22 cellular contexts compared by ENCODE assay signal in the genomic region with DNA sequence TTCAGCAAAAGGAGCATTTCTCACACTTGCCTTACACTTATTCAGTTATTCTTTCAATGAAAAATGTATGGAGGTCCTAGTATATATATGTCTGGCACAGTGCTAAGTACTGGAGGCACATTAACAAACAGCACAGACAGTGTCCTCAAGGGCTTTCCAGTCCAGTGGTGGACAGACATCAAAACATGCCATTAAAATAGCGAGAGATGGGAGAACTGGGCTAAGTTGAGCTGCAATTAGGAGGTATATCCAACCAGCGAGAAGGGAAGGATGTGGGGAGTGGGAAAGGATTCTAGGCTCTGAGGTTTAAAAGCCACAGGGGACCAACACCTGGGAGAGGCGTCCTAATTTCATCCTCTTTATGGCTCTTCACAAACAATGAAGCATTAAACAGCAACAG.
DNase-seq lines count a peak whose midpoint lies in the region; ATAC-seq and TF ChIP-seq lines count a peak whose summit lies in the region.
"Had no signal": no experiment of that assay in that cellular context is flagged by ENCODE, and none has a peak within 500 bp of the region (broad histone marks: within the 10 kb centered on the region; RNA-seq: fewer than 3 reads in every experiment).

No MANE protein-coding gene starts in this region.

- peak; percentile 37 for DNase-seq in DMS 273 (lab: John Stamatoyannopoulos, UW; ENCODE audit: unreplicated experiment)
- DNase-seq in DMS 273 treated with DMSO at 0.1 percent for 48 hours (lab: John Stamatoyannopoulos, UW) = no peak
- peak; percentile 98 for DNase-seq in NCI-H146 treated with DMSO at 0.1 percent for 48 hours (lab: John Stamatoyannopoulos, UW; ENCODE audit: unreplicated experiment)
- DNase-seq in NCI-H774 (lab: John Stamatoyannopoulos, UW) = peak; percentile 36
- peak; percentile 86 for DNase-seq in esophagus muscularis mucosa (ENCODE audit: extremely low spot score)
- no peak for DNase-seq in stimulated activated naive CD8-positive, alpha-beta T cell treated with anti-CD3 and anti-CD28 coated beads, Interleukin-15, Interleukin-2, amounts not matched to agents 100 U/mL and 50 U/mL, for 24 hours
- no peak for DNase-seq in activated T-cell treated with anti-CD3 and anti-CD28 coated beads, Interleukin-2, amount 50 U/mL, for 4 hours
- no peak for DNase-seq in NCI-H526 treated with DMSO at 0.1 percent for 48 hours (lab: John Stamatoyannopoulos, UW)
- DNase-seq: activated CD4-positive, alpha-beta T cell treated with anti-CD3 and anti-CD28 coated beads, Interleukin-2, amount 50 U/mL, for 48 hours; activated naive CD4-positive, alpha-beta T cell treated with Interleukin-2 at 50 U/mL for 16 hours; activated T-cell treated with anti-CD3 and anti-CD28 coated beads for 4 hours; hypothalamus; NCI-H1930; Right ventricle myocardium superior; spleen; WERI-Rb-1 had no signal

- no peak overlapping the region for H3K4me3 Mint-ChIP-seq in activated T-cell treated with anti-CD3 and anti-CD28 coated beads, Interleukin-2, amount 50 U/mL, for 4 hours
- H3K4me3 Mint-ChIP-seq: nephron had no signal

- no peaks in the 10 kb centered on the region for H3K27me3 Mint-ChIP-seq in activated T-cell treated with anti-CD3 and anti-CD28 coated beads, Interleukin-2, amount 50 U/mL, for 4 hours (ENCODE audit: low read depth)

- H3K36me3 ChIP-seq in esophagus muscularis mucosa = peaks cover 0 to 4% (median 0%) of the 10 kb centered on the region in 4 donors
- H3K36me3 ChIP-seq: BE2C, spleen, thoracic aorta, WERI-Rb-1 had no signal

- H3K4me3 ChIP-seq in esophagus muscularis mucosa = no peak overlapping the region
- H3K4me3 ChIP-seq: spleen, thoracic aorta had no signal

- peaks cover 3% of the 10 kb centered on the region for H3K9me3 Mint-ChIP-seq in activated T-cell treated with anti-CD3 and anti-CD28 coated beads, Interleukin-2, amount 50 U/mL, for 4 hours
- H3K9me3 Mint-ChIP-seq: nephron had no signal

- no peak for TF ChIP-seq EP300 in esophagus muscularis mucosa (IDR thresholded peaks at IDR 0.05)

- 92% methylated on average over 3 of the region's 3 CpGs for WGBS in esophagus muscularis mucosa

- no peaks in the 10 kb centered on the region for H3K27me3 ChIP-seq in esophagus muscularis mucosa
- H3K27me3 ChIP-seq: BE2C, foreskin keratinocyte, spleen had no signal

- no peaks in the 10 kb centered on the region for H3K9me3 ChIP-seq in esophagus muscularis mucosa
- H3K9me3 ChIP-seq: BE2C, spleen, thoracic aorta had no signal

- TF ChIP-seq CTCF in esophagus muscularis mucosa (IDR thresholded peaks at IDR 0.05) = no peak

- peaks cover 23% of the 10 kb centered on the region for H3K4me1 Mint-ChIP-seq in activated T-cell treated with anti-CD3 and anti-CD28 coated beads, Interleukin-2, amount 50 U/mL, for 4 hours (ENCODE audit: low read depth)

- no peaks in the 10 kb centered on the region for H3K36me3 Mint-ChIP-seq in activated T-cell treated with anti-CD3 and anti-CD28 coated beads, Interleukin-2, amount 50 U/mL, for 4 hours (ENCODE audit: insufficient read depth)

- no peak for ATAC-seq in stimulated activated naive CD8-positive, alpha-beta T cell treated with anti-CD3 and anti-CD28 coated beads, Interleukin-15, Interleukin-2, amounts not matched to agents 100 U/mL and 50 U/mL, for 24 hours
- ATAC-seq in activated T-cell treated with anti-CD3 and anti-CD28 coated beads, Interleukin-2, amount 50 U/mL, for 4 hours = no peak
- ATAC-seq: foreskin keratinocyte had no signal

- intact Hi-C loops in esophagus muscularis mucosa (cut with DNase I) = no loop called here

- no peak for TF ChIP-seq POLR2A in esophagus muscularis mucosa (IDR thresholded peaks at IDR 0.05; ENCODE audit: low read depth)

- peaks cover 3 to 25% (median 18%) of the 10 kb centered on the region in 4 donors for H3K4me1 ChIP-seq in esophagus muscularis mucosa
- H3K4me1 ChIP-seq: BE2C had no signal

- no peak overlapping the region for H3K27ac ChIP-seq in esophagus muscularis mucosa (replicated peaks in 1 of 4)
- H3K27ac ChIP-seq: 22Rv1, foreskin keratinocyte, KMS-11, spleen, thoracic aorta, WERI-Rb-1 had no signal

Comparison
In these comparisons a context has a peak if more than half of its experiments do, and no peak if none do; other contexts are left out.
1. DNase-seq: peak in DMS 273 (single experiment), NCI-H146 treated with DMSO at 0.1 percent for 48 hours (single experiment), NCI-H774 (single experiment) and esophagus muscularis mucosa (single experiment); none in DMS 273 treated with DMSO at 0.1 percent for 48 hours (single experiment), stimulated activated naive CD8-positive, alpha-beta T cell treated with anti-CD3 and anti-CD28 coated beads, Interleukin-15, Interleukin-2, amounts not matched to agents 100 U/mL and 50 U/mL, for 24 hours (single experiment), activated T-cell treated with anti-CD3 and anti-CD28 coated beads, Interleukin-2, amount 50 U/mL, for 4 hours (single experiment) and NCI-H526 treated with DMSO at 0.1 percent for 48 hours (single experiment).